8 cellular contexts compared by ENCODE assay signal in the genomic region with DNA sequence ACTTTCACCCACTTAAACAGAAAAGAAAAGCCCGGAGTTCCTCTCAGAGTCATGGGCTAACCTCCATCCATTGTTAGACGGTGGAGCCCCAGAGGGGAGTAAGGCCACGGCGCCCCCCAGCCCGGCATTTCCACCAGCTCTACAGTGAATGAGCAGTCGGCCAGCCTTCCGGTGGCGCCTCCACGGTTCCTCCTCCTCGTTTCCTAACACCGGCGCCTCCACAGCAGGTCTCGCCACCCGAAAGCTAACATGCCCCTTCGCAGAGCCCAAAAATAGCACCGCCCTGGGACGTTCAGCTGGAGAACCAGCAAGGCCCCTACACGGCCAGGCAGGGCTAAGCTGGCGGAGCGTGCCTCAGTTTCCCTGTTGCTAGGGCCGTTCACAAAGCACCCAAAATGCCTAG. TPM values are rescaled to one million over a fixed set of nuclear protein-coding genes. Genes with fewer than 3 reads are reported as not detected.
DNase-seq lines count a peak whose midpoint lies in the region; ATAC-seq and TF ChIP-seq lines count a peak whose summit lies in the region.

No MANE protein-coding gene starts in this region.

- WGBS in upper lobe of left lung, 2 donors: 4% methylated on average over 21 of the region's 21 CpGs; no CpG with 5 or more reads in 1 of the 2 donors

- no peaks in the 10 kb centered on the region for H4K20me1 ChIP-seq in PC-9 (ENCODE audit: insufficient read depth)
- H4K20me1 ChIP-seq in neural progenitor cell (ENCODE audit: low read depth): peaks cover 9% of the 10 kb centered on the region

- H3K27ac Mint-ChIP-seq in neural progenitor cell: peak overlapping the region; percentile 72

- TF ChIP-seq EP300 in upper lobe of left lung (IDR thresholded peaks at IDR 0.05): no peak

- H3F3A ChIP-seq in PC-9 (ENCODE audit: insufficient read depth, low read depth) (no peaks in the 10 kb centered on the region), neural progenitor cell (ENCODE audit: low read depth) (no peaks in the 10 kb centered on the region)

- H2AFZ ChIP-seq in PC-9 (peak overlapping the region; percentile 98), neural progenitor cell (replicated peaks) (peak overlapping the region; percentile 86)

- H3K27me3 Mint-ChIP-seq in neural progenitor cell (ENCODE audit: insufficient read depth, low read depth): peaks cover 2% of the 10 kb centered on the region

- H3K79me2 ChIP-seq in PC-9 (ENCODE audit: low read depth): peaks cover 17% of the 10 kb centered on the region; the same call in 1 of the 2 replicates
- H3K79me2 ChIP-seq in neural progenitor cell (ENCODE audit: low read depth): peaks cover 55% of the 10 kb centered on the region

- peak; percentile 26 for ATAC-seq in GM19395 (IDR thresholded peaks at IDR 0.05; ENCODE audit: unreplicated experiment)
- peak; percentile 56 to 59 for ATAC-seq in upper lobe of left lung (ENCODE audit: low FRiP score in 2 of 2)

- H3K36me3 Mint-ChIP-seq in neural progenitor cell: peaks cover 34% of the 10 kb centered on the region

- POLR2A ChIA-PET in PC-9 (lab: Charles Lee; ENCODE audit: unreplicated experiment): no interaction called here

- TF ChIP-seq CTCF in PC-9 (conservative IDR thresholded peaks at IDR 0.05) (no peak), foreskin fibroblast (IDR thresholded peaks at IDR 0.05; ENCODE audit: low read depth, low read length) (no peak), neural progenitor cell (IDR thresholded peaks at IDR 0.05) (no peak), upper lobe of left lung (IDR thresholded peaks at IDR 0.05) (no peak)

- H3K27me3 ChIP-seq in PC-9 (ENCODE audit: insufficient read depth, low read depth) (no peaks in the 10 kb centered on the region), neural progenitor cell (no peaks in the 10 kb centered on the region), upper lobe of left lung (no peaks in the 10 kb centered on the region)

- CTCF ChIA-PET in PC-9 (lab: Charles Lee): no interaction called here

- intact Hi-C loops in PC-9 (cut with micrococcal nuclease; ENCODE audit: unreplicated experiment): no loop called here

- H3K4me2 ChIP-seq in PC-9 (peak overlapping the region; percentile 96), neural progenitor cell (peak overlapping the region; percentile 94)

- H3K27ac ChIP-seq in PC-9: no peak overlapping the region
- H3K27ac ChIP-seq in neural progenitor cell: no peak overlapping the region
- H3K27ac ChIP-seq in upper lobe of left lung: peak overlapping the region; percentile 72 to 91 (median 85)

- peak overlapping the region; percentile 93 for H3K4me3 Mint-ChIP-seq in neural progenitor cell

- no TSS peak for BruUV-seq in PC-9 (replicated peaks; lab: Mats Ljungman, UMichigan)

- H3K4me1 ChIP-seq in PC-9 (replicated peaks; ENCODE audit: insufficient read depth): peaks cover 21% of the 10 kb centered on the region; the same call in 1 of the 2 replicates
- H3K4me1 ChIP-seq in neural progenitor cell: peaks cover 9% of the 10 kb centered on the region
- H3K4me1 ChIP-seq in upper lobe of left lung: peaks cover 11 to 25% (median 16%) of the 10 kb centered on the region in 4 donors

- no peaks in the 10 kb centered on the region for H3K9me3 ChIP-seq in PC-9 (ENCODE audit: insufficient read depth, low read depth)
- H3K9me3 ChIP-seq in neural progenitor cell (ENCODE audit: low read depth): no peaks in the 10 kb centered on the region
- no peaks in the 10 kb centered on the region for H3K9me3 ChIP-seq in upper lobe of left lung

- no peaks in the 10 kb centered on the region for H3K9me2 ChIP-seq in PC-9 (ENCODE audit: insufficient read depth)

- TF ChIP-seq POLR2A in upper lobe of left lung (IDR thresholded peaks at IDR 0.05): no peak

- H3K4me1 Mint-ChIP-seq in neural progenitor cell: peaks cover 13% of the 10 kb centered on the region

- H3K4me3 ChIP-seq in PC-9: peak overlapping the region; percentile 97
- peak overlapping the region; percentile 87 to 91 for H3K4me3 ChIP-seq in foreskin fibroblast (ENCODE audit: low read depth in 1 of 2, low read length in 2 of 2)
- peak overlapping the region; percentile 80 for H3K4me3 ChIP-seq in neural progenitor cell
- H3K4me3 ChIP-seq in upper lobe of left lung: peak overlapping the region; percentile 48 to 92 (median 85)

- DNase-seq in PC-9: no peak
- DNase-seq in activated effector memory CD4-positive, alpha-beta T cell treated with anti-CD3 and anti-CD28 coated beads, Interleukin-2, amount 50 U/mL, for 16 hours: peak; percentile 79
- peak in 1 of 2 donors; percentile 58 for DNase-seq in foreskin fibroblast
- peak; percentile 49 for DNase-seq in neural progenitor cell (ENCODE audit: low spot score)
- peak; percentile 47 to 81 for DNase-seq in upper lobe of left lung
- no peak for DNase-seq in SKM-1 (lab: John Stamatoyannopoulos, UW; ENCODE audit: unreplicated experiment)
- DNase-seq in 8988T: no peak

- H3K9ac ChIP-seq in neural progenitor cell: peak overlapping the region; percentile 43

- no peaks in the 10 kb centered on the region for H3K36me3 ChIP-seq in PC-9 (ENCODE audit: low read depth)
- peaks cover 4% of the 10 kb centered on the region for H3K36me3 ChIP-seq in neural progenitor cell
- no peaks in the 10 kb centered on the region for H3K36me3 ChIP-seq in upper lobe of left lung

- H3K9me3 Mint-ChIP-seq in neural progenitor cell: peaks cover 16% of the 10 kb centered on the region

RNA-seq across cellular contexts. Expression of gene MMD, which starts 0.9 kb away (rescaled TPM):
- total RNA-seq in PC-9 (2021) (7.2 and 9.9 TPM in 2 replicates), neural progenitor cell (ENCODE audit: low replicate concordance) (73.7 and 122 TPM in 2 replicates), upper lobe of left lung (10 to 100 TPM; 13.5 to 26.7 (median 19.0) TPM)

Comparison
In these comparisons a context has a peak if more than half of its experiments do, and no peak if none do; other contexts are left out.
1. DNase-seq: peak in activated effector memory CD4-positive, alpha-beta T cell treated with anti-CD3 and anti-CD28 coated beads, Interleukin-2, amount 50 U/mL, for 16 hours (single experiment), neural progenitor cell (single experiment) and upper lobe of left lung (2 of 2); none in PC-9 (0 of 2), SKM-1 (single experiment) and 8988T (single experiment).
2. H3K27ac ChIP-seq: peak in upper lobe of left lung (4 of 4); none in PC-9 (single experiment) and neural progenitor cell (single experiment).
3. Peak in every context shown above with its lines, with median percentiles within 50 percentile points of each other: H3K4me3 ChIP-seq.